Comparison of ENCODE assay signal across 2 cellular contexts in genomic region chr2:84953535-84953934, GRCh38.
TF ChIP-seq lines count a peak whose summit lies in the region.

No MANE protein-coding gene starts in this region.

TF ChIP-seq in HepG2, 621 proteins besides CTCF, POLR2A, EP300 and RAD21 (continues in another document):
- 0 out of 2 replicates have a peak, but pooled peaks have one; percentile 22 for TF ChIP-seq ZBTB20 (CRISPR knock-in tag; IDR thresholded peaks at IDR 0.05; ENCODE audit: borderline replicate concordance, low read depth)
- 0 out of 2 replicates have a peak, but pooled peaks have one; percentile 6 for TF ChIP-seq PAXIP1 (CRISPR knock-in tag; conservative IDR thresholded peaks at IDR 0.05)
- no peak for TF ChIP-seq SAP130 (CRISPR knock-in tag; IDR thresholded peaks at IDR 0.05; ENCODE audit: low read depth)
- no peak for TF ChIP-seq MAFG (CRISPR knock-in tag; IDR thresholded peaks at IDR 0.05)
- no peak for TF ChIP-seq PATZ1 (CRISPR knock-in tag; IDR thresholded peaks at IDR 0.05)
- peak; percentile 42; the same call in 1 of the 2 replicates for TF ChIP-seq DRAP1 (CRISPR knock-in tag; IDR thresholded peaks at IDR 0.05)
- 0 out of 2 replicates have a peak, but pooled peaks have one; percentile 29 for TF ChIP-seq RXRB (CRISPR knock-in tag; IDR thresholded peaks at IDR 0.05; ENCODE audit: borderline replicate concordance)
- TF ChIP-seq ZNF746 (CRISPR knock-in tag; IDR thresholded peaks at IDR 0.05), result no peak
- no peak for TF ChIP-seq HOXA9 (CRISPR knock-in tag; IDR thresholded peaks at IDR 0.05; ENCODE audit: borderline replicate concordance)
- no peak for TF ChIP-seq ZNF580 (CRISPR knock-in tag; IDR thresholded peaks at IDR 0.05; ENCODE audit: borderline replicate concordance, low read depth)
- TF ChIP-seq IRX3 (CRISPR knock-in tag; IDR thresholded peaks at IDR 0.05; ENCODE audit: borderline replicate concordance, low read depth), result no peak
- TF ChIP-seq RNF219 (CRISPR knock-in tag; IDR thresholded peaks at IDR 0.05), result no peak
- TF ChIP-seq HNF4A (CRISPR knock-in tag; IDR thresholded peaks at IDR 0.05), result peak; percentile 37; the same call in 1 of the 2 replicates
- TF ChIP-seq ZNF674 (CRISPR knock-in tag; IDR thresholded peaks at IDR 0.05; ENCODE audit: low read depth), result no peak
- no peak for TF ChIP-seq FOXA1 (IDR thresholded peaks at IDR 0.05)
- TF ChIP-seq FOXA1 (CRISPR knock-in tag; IDR thresholded peaks at IDR 0.05), result no peak
- no peak for TF ChIP-seq BRF2 (CRISPR knock-in tag; IDR thresholded peaks at IDR 0.05)

TF ChIP-seq in H1, 55 proteins besides CTCF, POLR2A, EP300 and RAD21:
- TF ChIP-seq HDAC2 (IDR thresholded peaks at IDR 0.05; ENCODE audit: borderline replicate concordance in 1 of 2, low read depth in 2 of 2, low read length in 2 of 2) (no peak), TEAD4 (IDR thresholded peaks at IDR 0.05; ENCODE audit: low read depth, low read length) (no peak), ZNF274 (IDR thresholded peaks at IDR 0.05; ENCODE audit: borderline replicate concordance, extremely low read depth, low read length) (no peak), KDM5A (IDR thresholded peaks at IDR 0.05; ENCODE audit: low read length) (no peak), MAX (IDR thresholded peaks at IDR 0.05) (no peak), USF2 (IDR thresholded peaks at IDR 0.05; ENCODE audit: low read length) (no peak), RNF2 (IDR thresholded peaks at IDR 0.05; ENCODE audit: borderline replicate concordance, low read depth, low read length, missing control alignments, poor library complexity, severe bottlenecking) (no peak), ATF3 (IDR thresholded peaks at IDR 0.05; ENCODE audit: insufficient read depth, low read depth, low read length) (no peak), TBP (IDR thresholded peaks at IDR 0.05; ENCODE audit: low read depth, low read length) (no peak), CHD2 (IDR thresholded peaks at IDR 0.05; ENCODE audit: low read length) (no peak), RBBP5 (IDR thresholded peaks at IDR 0.05; ENCODE audit: borderline replicate concordance, low read depth, low read length) (no peak)
